In genomic region chr2:22904126-22904684, GRCh38 we compare ENCODE assay signal across 8 cellular contexts.
DNase-seq lines count a peak whose midpoint lies in the region; ATAC-seq and TF ChIP-seq lines count a peak whose summit lies in the region.

No MANE protein-coding gene starts in this region.

- CTCF ChIA-PET in RWPE1 (lab: Yijun Ruan, JAX): no interaction called here

- ATAC-seq in GM21723 (IDR thresholded peaks at IDR 0.05; ENCODE audit: unreplicated experiment): peak; percentile 57
- no peak for ATAC-seq in HG02852 (IDR thresholded peaks at IDR 0.05; ENCODE audit: unreplicated experiment)

- peak; percentile 22; the same call in 1 of the 2 replicates for TF ChIP-seq CTCF in RWPE1 (conservative IDR thresholded peaks at IDR 0.05; ENCODE audit: low read depth)

- DNase-seq in EL: peak; percentile 2
- DNase-seq in RWPE1 (ENCODE audit: low spot score): no peak
- peak; percentile 30 for DNase-seq in iPS DF 19.7 (ENCODE audit: low read depth, low spot score)
- DNase-seq in DMS153 (lab: John Stamatoyannopoulos, UW): no peak
- no peak for DNase-seq in NCI-H1092 treated with DMSO at 0.1 percent for 48 hours (lab: John Stamatoyannopoulos, UW)
- no peak for DNase-seq in activated T-cell treated with anti-CD3 and anti-CD28 coated beads for 4 hours

- H3K27ac ChIP-seq in RWPE1: no peak overlapping the region

- POLR2A ChIA-PET in RWPE1 (lab: Yijun Ruan, JAX; ENCODE audit: low non-redundant PET): no interaction called here

Comparison
In these comparisons a context has a peak if more than half of its experiments do, and no peak if none do; other contexts are left out.
1. DNase-seq: peak in EL (single experiment) and iPS DF 19.7 (single experiment); none in RWPE1 (single experiment), DMS153 (single experiment), NCI-H1092 treated with DMSO at 0.1 percent for 48 hours (single experiment) and activated T-cell treated with anti-CD3 and anti-CD28 coated beads for 4 hours (single experiment).